In genomic region chr3:133230191-133230590, GRCh38 we compare ENCODE assay signal across 15 cellular contexts.
"Had no signal": no experiment of that assay in that cellular context is flagged by ENCODE, and none has a peak within 500 bp of the region (broad histone marks: within the 10 kb centered on the region; RNA-seq: fewer than 3 reads in every experiment).

No MANE protein-coding gene starts in this region.

- DNase-seq: activated CD4-positive, alpha-beta T cell treated with anti-CD3 and anti-CD28 coated beads for 1 hour; activated CD4-positive, alpha-beta T cell treated with anti-CD3 and anti-CD28 coated beads, Interleukin-2, amount 50 U/mL, for 4 hours; activated naive CD4-positive, alpha-beta T cell treated with anti-CD3 and anti-CD28 coated beads for 36 hours; activated naive CD8-positive, alpha-beta T cell treated with anti-CD3 and anti-CD28 coated beads, Interleukin-2, amount 50 U/mL, for 24 hours; activated T-cell treated with anti-CD3 and anti-CD28 coated beads for 4 hours; colonic mucosa; islet precursor cell; mammary epithelial cell; psoas muscle; spleen; stimulated activated naive CD8-positive, alpha-beta T cell treated with anti-CD3 and anti-CD28 coated beads, Interleukin-15, amount 100 ng/mL, for 72 hours had no signal

- ATAC-seq: activated naive CD8-positive, alpha-beta T cell treated with anti-CD3 and anti-CD28 coated beads, Interleukin-2, amount 50 U/mL, for 24 hours; activated T-helper 17 cell treated with anti-CD3 and anti-CD28 coated beads, Interleukin-2, amount 50 U/mL, for 72 hours; left lobe of liver; psoas muscle; sciatic nerve; stimulated activated naive CD8-positive, alpha-beta T cell treated with anti-CD3 and anti-CD28 coated beads, Interleukin-15, amount 100 ng/mL, for 72 hours had no signal

- H3K4me3 ChIP-seq: ascending aorta, colonic mucosa, psoas muscle, spleen had no signal
